8 cellular contexts compared by ENCODE assay signal in the genomic region with DNA sequence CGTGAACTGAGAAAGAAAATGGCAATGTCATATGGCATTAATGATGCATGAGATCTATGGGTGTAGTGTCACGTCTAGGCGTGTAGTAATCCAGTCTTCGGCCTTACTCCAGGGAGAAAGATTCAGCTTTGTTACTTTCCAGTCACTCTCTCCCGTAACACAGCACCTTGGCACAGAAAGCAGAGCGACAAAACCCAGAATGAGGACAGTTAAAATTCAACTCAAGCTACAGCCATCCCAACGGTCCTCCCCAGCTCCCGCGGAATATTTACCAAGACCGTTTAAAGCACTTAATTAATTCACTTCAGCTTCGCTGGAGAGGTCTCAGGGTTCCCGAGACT. TPM values are rescaled to one million over a fixed set of nuclear protein-coding genes. Genes with fewer than 3 reads are reported as not detected.
DNase-seq lines count a peak whose midpoint lies in the region; ATAC-seq and FAIRE-seq lines count a peak whose summit lies in the region.

No MANE protein-coding gene starts in this region.

- in situ Hi-C loops in ACHN (cut with HindIII; ENCODE audit: low pct_ligation_motif_present, low pct_unique_long_range_greater_than_20kb, low sequenced_read_pairs): no loop called here

- ATAC-seq in HG02571 (IDR thresholded peaks at IDR 0.05; ENCODE audit: unreplicated experiment) (no peak), GM18517 (IDR thresholded peaks at IDR 0.05; ENCODE audit: unreplicated experiment) (no peak), GM21528 (IDR thresholded peaks at IDR 0.05; ENCODE audit: low FRiP score, unreplicated experiment) (no peak)

- H3K4me1 ChIP-seq in small intestine (ENCODE audit: control insufficient read depth in 2 of 2, insufficient read depth in 1 of 2, low read depth in 1 of 2, low read length in 1 of 2): peaks cover 0 to 6% of the 10 kb centered on the region in 2 donors

- peak overlapping the region in 1 of 2 donors; percentile 64 for H3K27ac ChIP-seq in small intestine (ENCODE audit: low read depth in 1 of 2, low read length in 1 of 2)

- no peaks in the 10 kb centered on the region for H3K36me3 ChIP-seq in small intestine (ENCODE audit: control insufficient read depth in 2 of 2, insufficient read depth in 2 of 2, low read length in 2 of 2)

- H3K4me1 Mint-ChIP-seq in activated naive CD8-positive, alpha-beta T cell (ENCODE audit: low read depth): peaks cover 37% of the 10 kb centered on the region

- peak overlapping the region; percentile 83 for H3K4me3 Mint-ChIP-seq in activated naive CD8-positive, alpha-beta T cell

- no peaks in the 10 kb centered on the region for H3K9me3 ChIP-seq in small intestine (ENCODE audit: control insufficient read depth, low read depth)

- no peaks in the 10 kb centered on the region for H3K36me3 Mint-ChIP-seq in activated naive CD8-positive, alpha-beta T cell

- H3K27me3 ChIP-seq in small intestine (ENCODE audit: control insufficient read depth in 2 of 2, insufficient read depth in 2 of 2, low read length in 2 of 2): no peaks in the 10 kb centered on the region

- no peak for FAIRE-seq in small intestine (lab: Jason Lieb, UNC)

- 18 to 32% (median 28%) methylated on average over 12 of the region's 12 CpGs for whole genome bisulfite sequencing in small intestine, 3 donors

- peak overlapping the region; percentile 51 for H3K27ac Mint-ChIP-seq in activated naive CD8-positive, alpha-beta T cell

- peaks cover 20% of the 10 kb centered on the region for H3K27me3 Mint-ChIP-seq in activated naive CD8-positive, alpha-beta T cell

- H3K9me3 Mint-ChIP-seq in activated naive CD8-positive, alpha-beta T cell (ENCODE audit: low read depth): no peaks in the 10 kb centered on the region

- peak; percentile 31 for DNase-seq in HCEC 1CT
- no peak for DNase-seq in small intestine
- DNase-seq in ACHN: no peak

- H3K4me3 ChIP-seq in iPS-11a (ENCODE audit: low read depth, low read length) (peak overlapping the region; percentile 71), small intestine (ENCODE audit: low read depth in 1 of 2, low read length in 2 of 2) (peak overlapping the region; percentile 45 to 89)

RNA-seq across cellular contexts. Expression of a gene that starts 0.8 kb away (rescaled TPM):
- 10 to 100 TPM in 1 of 3 donors, 1 to 10 TPM in 1, under 1 TPM in 1; 0.89 to 17.4 (median 1.1) TPM for polyA plus RNA-seq in small intestine
